In genomic region chr9:37582548-37583157, GRCh38 we compare ENCODE assay signal across 1 cellular context.
TF ChIP-seq lines count a peak whose summit lies in the region.

No MANE protein-coding gene starts in this region.

TF ChIP-seq in WTC11, 78 proteins besides CTCF, POLR2A, EP300 and RAD21 (continued from another document):
- TF ChIP-seq ZNF532 (CRISPR knock-in tag; IDR thresholded peaks at IDR 0.05; ENCODE audit: borderline replicate concordance) (no peak), GABPB1 (CRISPR knock-in tag; IDR thresholded peaks at IDR 0.05) (no peak), OVOL2 (CRISPR knock-in tag; IDR thresholded peaks at IDR 0.05; ENCODE audit: borderline replicate concordance) (no peak), ZNF425 (CRISPR knock-in tag; conservative IDR thresholded peaks at IDR 0.05) (no peak), HMGA2 (CRISPR knock-in tag; IDR thresholded peaks at IDR 0.05) (no peak)
- TF ChIP-seq, protein P1, sequence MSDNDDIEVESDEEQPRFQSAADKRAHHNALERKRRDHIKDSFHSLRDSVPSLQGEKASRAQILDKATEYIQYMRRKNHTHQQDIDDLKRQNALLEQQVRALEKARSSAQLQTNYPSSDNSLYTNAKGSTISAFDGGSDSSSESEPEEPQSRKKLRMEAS (CRISPR knock-in tag; IDR thresholded peaks at IDR 0.05) = no peak
